Comparison of ENCODE assay signal across 2 cellular contexts in genomic region chr3:46960801-46961200, GRCh38.
TF ChIP-seq lines count a peak whose summit lies in the region.

No MANE protein-coding gene starts in this region.

TF ChIP-seq in K562, 482 proteins besides CTCF, POLR2A, EP300 and RAD21:
- peak; percentile 52 for TF ChIP-seq SUPT5H (IDR thresholded peaks at IDR 0.05)
- no peak for TF ChIP-seq BRF1 (IDR thresholded peaks at IDR 0.05; ENCODE audit: borderline replicate concordance, extremely low read depth, insufficient read length)
- TF ChIP-seq PURB (CRISPR knock-in tag; IDR thresholded peaks at IDR 0.05; ENCODE audit: low read depth): no peak
- no peak for TF ChIP-seq JUN (IDR thresholded peaks at IDR 0.05; ENCODE audit: borderline replicate concordance, low read depth, low read length)
- no peak for TF ChIP-seq JUN (CRISPR knock-in tag; IDR thresholded peaks at IDR 0.05; ENCODE audit: borderline replicate concordance)
- no peak for TF ChIP-seq KDM5B (IDR thresholded peaks at IDR 0.05; ENCODE audit: insufficient replicate concordance, low read depth, low read length)
- TF ChIP-seq FUS (optimal IDR thresholded peaks at IDR 0.05; ENCODE audit: low read depth, low read length): no peak
- no peak for TF ChIP-seq ATF4 (CRISPR knock-in tag; IDR thresholded peaks at IDR 0.05)
- TF ChIP-seq ZNF398 (CRISPR knock-in tag; IDR thresholded peaks at IDR 0.05): no peak
- peak; percentile 14 for TF ChIP-seq CREBBP (IDR thresholded peaks at IDR 0.05; ENCODE audit: low read depth, low read length)
- no peak for TF ChIP-seq CBX3 (IDR thresholded peaks at IDR 0.05; ENCODE audit: borderline replicate concordance in 1 of 2, low read length in 2 of 2)

TF ChIP-seq in HepG2, 621 proteins besides CTCF, POLR2A, EP300 and RAD21:
- TF ChIP-seq RXRA (CRISPR knock-in tag; IDR thresholded peaks at IDR 0.05) (no peak), RCOR2 (CRISPR knock-in tag; IDR thresholded peaks at IDR 0.05) (no peak), AHR (CRISPR knock-in tag; IDR thresholded peaks at IDR 0.05) (no peak), RELA (CRISPR knock-in tag; IDR thresholded peaks at IDR 0.05) (no peak)
- TF ChIP-seq, protein P1, sequence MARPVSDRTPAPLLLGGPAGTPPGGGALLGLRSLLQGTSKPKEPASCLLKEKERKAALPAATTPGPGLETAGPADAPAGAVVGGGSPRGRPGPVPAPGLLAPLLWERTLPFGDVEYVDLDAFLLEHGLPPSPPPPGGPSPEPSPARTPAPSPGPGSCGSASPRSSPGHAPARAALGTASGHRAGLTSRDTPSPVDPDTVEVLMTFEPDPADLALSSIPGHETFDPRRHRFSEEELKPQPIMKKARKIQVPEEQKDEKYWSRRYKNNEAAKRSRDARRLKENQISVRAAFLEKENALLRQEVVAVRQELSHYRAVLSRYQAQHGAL (CRISPR knock-in tag; IDR thresholded peaks at IDR 0.05; ENCODE audit: not compliant biosample characterization): no peak
